ENCODE assay signal across 8 cellular contexts in the genomic region with DNA sequence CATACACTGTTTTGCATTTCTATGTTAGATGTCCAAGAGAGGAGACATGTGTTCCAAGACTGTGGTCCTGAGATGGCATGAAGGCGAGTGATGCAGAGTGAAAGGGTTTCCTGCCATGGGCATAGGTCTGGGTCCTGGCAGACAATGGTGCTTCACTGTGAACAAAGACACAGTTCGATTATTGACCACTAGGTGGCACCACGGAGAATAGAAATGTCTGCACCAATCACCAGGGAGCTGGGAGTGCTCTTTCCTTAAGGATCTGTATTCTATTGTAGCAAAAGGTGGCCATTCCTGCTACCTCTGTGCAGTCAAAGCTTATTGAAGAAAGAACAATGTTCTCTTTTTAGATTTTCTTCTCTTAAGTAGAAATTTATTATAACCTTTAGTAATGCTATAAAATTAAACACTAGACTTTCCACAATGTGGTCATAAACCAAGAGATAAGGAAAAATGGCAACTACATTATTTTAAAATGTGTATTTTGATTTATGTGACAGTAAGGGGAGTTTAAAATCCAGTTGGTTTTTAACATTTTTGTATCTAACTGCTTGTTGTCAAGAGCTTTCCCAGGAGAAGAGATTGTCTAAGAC.
DNase-seq lines count a peak whose midpoint lies in the region; ATAC-seq, FAIRE-seq and TF ChIP-seq lines count a peak whose summit lies in the region.

No MANE protein-coding gene starts in this region.

- DNase-seq in NCI-H1694 (lab: John Stamatoyannopoulos, UW) (peak; percentile 9), NCI-H1694 treated with DMSO at 0.1 percent for 48 hours (lab: John Stamatoyannopoulos, UW) (no peak), H7 (peak; percentile 89), NCI-H69 (lab: John Stamatoyannopoulos, UW) (peak; percentile 71), cardiac fibroblast (ENCODE audit: low read depth in 2 of 2) (peak; percentile 26 to 31), lung microvascular endothelial cell (ENCODE audit: low read depth in 2 of 2) (peak; percentile 4 to 45), GM12892 (ENCODE audit: insufficient read length) (no peak)

- no peak for FAIRE-seq in GM12892 (lab: Jason Lieb, UNC)

- H3K4me3 ChIP-seq in H7 (ENCODE audit: insufficient read depth, low read depth, low read length) (no peak overlapping the region), cardiac fibroblast (replicated peaks in 1 of 2; ENCODE audit: low read depth in 2 of 2, low read length in 2 of 2) (no peak overlapping the region)

- peak; percentile 24 for TF ChIP-seq CTCF in cardiac fibroblast (IDR thresholded peaks at IDR 0.05; ENCODE audit: low read depth, low read length)

- no peak for ATAC-seq in activated T-helper 17 cell treated with anti-CD3 and anti-CD28 coated beads, Interleukin-2, amount 50 U/mL, for 72 hours (replicated peaks)

- H3K9me3 Mint-ChIP-seq in activated T-helper 17 cell treated with anti-CD3 and anti-CD28 coated beads, Interleukin-2, amount 50 U/mL, for 72 hours, result peaks cover 4% of the 10 kb centered on the region

- H3K27me3 ChIP-seq in H7 (ENCODE audit: control insufficient read depth, insufficient read depth, low read length), result no peaks in the 10 kb centered on the region

- no peaks in the 10 kb centered on the region for H3K36me3 Mint-ChIP-seq in activated T-helper 17 cell treated with anti-CD3 and anti-CD28 coated beads, Interleukin-2, amount 50 U/mL, for 72 hours (ENCODE audit: low read depth)

- no peak overlapping the region for H3K4me3 Mint-ChIP-seq in activated T-helper 17 cell treated with anti-CD3 and anti-CD28 coated beads, Interleukin-2, amount 50 U/mL, for 72 hours

- H3K36me3 ChIP-seq in H7 (replicated peaks; ENCODE audit: control insufficient read depth, insufficient read depth, low read length), result no peaks in the 10 kb centered on the region

- no peaks in the 10 kb centered on the region for H3K4me1 Mint-ChIP-seq in activated T-helper 17 cell treated with anti-CD3 and anti-CD28 coated beads, Interleukin-2, amount 50 U/mL, for 72 hours

- H3K27ac Mint-ChIP-seq in activated T-helper 17 cell treated with anti-CD3 and anti-CD28 coated beads, Interleukin-2, amount 50 U/mL, for 72 hours, result no peak overlapping the region

- H3K27me3 Mint-ChIP-seq in activated T-helper 17 cell treated with anti-CD3 and anti-CD28 coated beads, Interleukin-2, amount 50 U/mL, for 72 hours, result no peaks in the 10 kb centered on the region

- no peak for TF ChIP-seq POLR2A in GM12892 (IDR thresholded peaks at IDR 0.05; ENCODE audit: low read depth, low read length)

Comparison
In these comparisons a context has a peak if more than half of its experiments do, and no peak if none do; other contexts are left out.
1. DNase-seq: peak in NCI-H1694 (single experiment), H7 (single experiment), NCI-H69 (single experiment), cardiac fibroblast (2 of 2) and lung microvascular endothelial cell (2 of 2); none in NCI-H1694 treated with DMSO at 0.1 percent for 48 hours (single experiment) and GM12892 (single experiment).